In the genomic region with DNA sequence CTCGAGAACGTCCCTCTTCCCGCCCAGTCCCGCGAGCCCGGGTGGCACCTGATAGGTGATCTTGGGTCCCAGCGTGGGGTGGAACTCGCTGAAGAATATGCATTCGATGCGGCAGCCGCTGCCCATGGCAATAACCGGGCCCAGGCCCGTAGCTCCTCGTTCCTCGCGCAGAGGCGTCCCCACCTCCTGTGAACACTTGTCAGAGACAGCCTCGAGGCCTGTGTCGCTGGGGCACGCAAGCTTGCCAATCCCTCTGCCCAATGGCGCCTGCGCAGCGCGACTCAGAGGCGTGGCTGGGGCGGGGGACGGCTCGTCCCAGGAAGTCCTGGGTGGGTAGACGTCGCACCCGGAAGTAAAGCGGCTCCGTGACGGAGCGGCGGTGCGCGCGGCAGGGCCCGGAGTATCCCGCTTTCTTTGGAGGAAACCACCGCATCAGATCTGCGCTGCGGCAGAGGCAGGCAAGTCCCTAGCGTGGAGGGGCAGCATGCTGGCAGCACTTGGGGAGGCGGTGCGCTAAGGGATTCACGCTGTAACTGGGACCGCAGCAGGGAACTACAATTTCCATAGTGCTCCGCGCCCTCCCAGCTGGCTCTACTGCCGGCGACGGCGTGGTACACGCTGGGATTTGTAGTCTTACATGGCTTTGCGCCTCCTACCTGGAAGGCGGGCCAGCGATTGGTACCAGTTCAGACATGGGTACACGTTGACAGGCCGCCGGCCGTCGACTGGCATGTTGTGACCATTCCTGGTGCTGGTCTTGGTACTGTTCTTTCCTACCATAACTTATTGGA, we compare ENCODE assay signal across 8 cellular contexts. TPM values are rescaled to one million over a fixed set of nuclear protein-coding genes. Genes with fewer than 3 reads are reported as not detected.
DNase-seq lines count a peak whose midpoint lies in the region; ATAC-seq and TF ChIP-seq lines count a peak whose summit lies in the region.

A gene with protein sequence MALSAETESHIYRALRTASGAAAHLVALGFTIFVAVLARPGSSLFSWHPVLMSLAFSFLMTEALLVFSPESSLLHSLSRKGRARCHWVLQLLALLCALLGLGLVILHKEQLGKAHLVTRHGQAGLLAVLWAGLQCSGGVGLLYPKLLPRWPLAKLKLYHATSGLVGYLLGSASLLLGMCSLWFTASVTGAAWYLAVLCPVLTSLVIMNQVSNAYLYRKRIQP (plus strand): TSS at position 336 of the 791 bp plus-strand sequence. CDS start 572 bp downstream, outside the sequence.
A gene (minus strand): TSS at position 249 of the 791 bp plus-strand sequence. CDS start 123 bp downstream, at position 126.

- peak within 1 kb of the TSS; percentile 98 for H3K27ac Mint-ChIP-seq in activated CD4-positive, alpha-beta T cell treated with anti-CD3 and anti-CD28 coated beads, Interleukin-2, amount 10 ng/mL, durations not matched to agents 7 days and 5 days

- POLR2A ChIA-PET in activated CD4-positive, alpha-beta T cell treated with anti-CD3 and anti-CD28 coated beads, Interleukin-2, amount 10 ng/mL, durations not matched to agents 7 days and 5 days (lab: Charles Lee), result interaction anchor here (0.7 to 1.5 kb wide), 8 partner anchors 9 to 217 kb away, joined by 3 to 11 read pairs (median 4); a partner anchor contains a TSS

- ATAC-seq in GM19328 (IDR thresholded peaks at IDR 0.05; ENCODE audit: unreplicated experiment) (peak; percentile 92), HG03469 (IDR thresholded peaks at IDR 0.05; ENCODE audit: unreplicated experiment) (peak; percentile 63), left colon (peak; percentile 90)

- no peaks in the 10 kb centered on the region for H3K9me3 Mint-ChIP-seq in activated CD4-positive, alpha-beta T cell treated with anti-CD3 and anti-CD28 coated beads, Interleukin-2, amount 10 ng/mL, durations not matched to agents 7 days and 5 days

- H3K4me3 Mint-ChIP-seq in activated CD4-positive, alpha-beta T cell treated with anti-CD3 and anti-CD28 coated beads, Interleukin-2, amount 10 ng/mL, durations not matched to agents 7 days and 5 days, result peak within 1 kb of the TSS; percentile 94

- H3K36me3 ChIP-seq in BLaER1 treated with 17β-estradiol and CSF1 and Interleukin-3, amounts not matched to agents 10 nM and 100 nM, result peaks cover 29 to 65% (median 57%) of the 10 kb centered on the region in 11 experiments

- H3K9ac ChIP-seq in BLaER1 treated with 17β-estradiol and CSF1 and Interleukin-3, amounts not matched to agents 10 nM and 100 nM, result peak within 1 kb of the TSS; percentile 82 to 91 (median 86)

- H3K4me1 Mint-ChIP-seq in activated CD4-positive, alpha-beta T cell treated with anti-CD3 and anti-CD28 coated beads, Interleukin-2, amount 10 ng/mL, durations not matched to agents 7 days and 5 days, result peaks cover 60% of the 10 kb centered on the region

- peaks cover 35 to 60% (median 47%) of the 10 kb centered on the region in 11 experiments; a peak in 21 of 22 replicates for H4K20me1 ChIP-seq in BLaER1 treated with 17β-estradiol and CSF1 and Interleukin-3, amounts not matched to agents 10 nM and 100 nM

- peak within 1 kb of the TSS; percentile 95 to 99 (median 98) for H3K4me2 ChIP-seq in BLaER1 treated with 17β-estradiol and CSF1 and Interleukin-3, amounts not matched to agents 10 nM and 100 nM

- CTCF ChIA-PET in activated CD4-positive, alpha-beta T cell treated with anti-CD3 and anti-CD28 coated beads, Interleukin-2, amount 10 ng/mL, durations not matched to agents 7 days and 5 days (lab: Charles Lee), result interaction anchor here (0.6 to 7.2 kb wide), 9 partner anchors 9 to 1282 kb away, joined by 3 to 76 read pairs (median 3); a partner anchor contains a TSS

- H3K9me3 ChIP-seq in BLaER1 treated with 17β-estradiol and CSF1 and Interleukin-3, amounts not matched to agents 10 nM and 100 nM (replicated peaks in 1 of 11), result no peaks in the 10 kb centered on the region

- peak; percentile 94 for DNase-seq in NCI-H69 (lab: John Stamatoyannopoulos, UW)
- DNase-seq in activated CD4-positive, alpha-beta T cell treated with anti-CD3 and anti-CD28 coated beads, Interleukin-2, amount 10 ng/mL, durations not matched to agents 7 days and 5 days, result peak; percentile 99
- peak; percentile 97 for DNase-seq in coronary artery (ENCODE audit: low spot score)
- DNase-seq in left colon, result peak; percentile 97 to 98
- DNase-seq in stimulated activated CD4-positive, alpha-beta T cell treated with anti-CD3 and anti-CD28 coated beads, Interleukin-1b, Interleukin-23, amount 100 ng/mL, for 4 hours (ENCODE audit: low read depth in 2 of 2), result peak; percentile 97 to 99

- peaks cover 0 to 8% (median 3%) of the 10 kb centered on the region in 11 experiments; a peak in 8 of 22 replicates for H3K27me3 ChIP-seq in BLaER1 treated with 17β-estradiol and CSF1 and Interleukin-3, amounts not matched to agents 10 nM and 100 nM

- intact Hi-C loops in left colon (cut with DNase I, micrococcal nuclease), result loop anchor here in 1 of 2 donors (10.0 kb wide), 1 partner anchor 204 kb away; no protein-coding TSS in a partner anchor

- no peaks in the 10 kb centered on the region for H3K27me3 Mint-ChIP-seq in activated CD4-positive, alpha-beta T cell treated with anti-CD3 and anti-CD28 coated beads, Interleukin-2, amount 10 ng/mL, durations not matched to agents 7 days and 5 days

- H3K4me3 ChIP-seq in BLaER1 treated with 17β-estradiol and CSF1 and Interleukin-3, amounts not matched to agents 10 nM and 100 nM, result peak within 1 kb of the TSS; percentile 60 to 82 (median 72)
- H3K4me3 ChIP-seq in coronary artery, result peak within 1 kb of the TSS; percentile 73

- TF ChIP-seq CTCF in coronary artery (IDR thresholded peaks at IDR 0.05), result no peak

- peaks cover 38 to 94% (median 74%) of the 10 kb centered on the region in 10 experiments for H3K4me1 ChIP-seq in BLaER1 treated with 17β-estradiol and CSF1 and Interleukin-3, amounts not matched to agents 10 nM and 100 nM

- peaks cover 31% of the 10 kb centered on the region for H3K36me3 Mint-ChIP-seq in activated CD4-positive, alpha-beta T cell treated with anti-CD3 and anti-CD28 coated beads, Interleukin-2, amount 10 ng/mL, durations not matched to agents 7 days and 5 days (ENCODE audit: low read depth)

- H3K27ac ChIP-seq in BLaER1 treated with 17β-estradiol and CSF1 and Interleukin-3, amounts not matched to agents 10 nM and 100 nM, result peak within 1 kb of the TSS; percentile 81 to 93 (median 89)
- H3K27ac ChIP-seq in coronary artery, result peak within 1 kb of the TSS; percentile 80 to 88

RNA-seq across cellular contexts. Expression of the first gene that starts in this region (rescaled TPM):
- total RNA-seq in activated CD4-positive, alpha-beta T cell treated with anti-CD3 and anti-CD28 coated beads, Interleukin-2, amount 10 ng/mL, durations not matched to agents 7 days and 5 days, result 10 to 100 TPM; 35.3 to 40.9 TPM
- 10 to 100 TPM; 35.8 to 36.9 TPM for total RNA-seq in left colon

RNA-seq across cellular contexts. Expression of the second gene that starts in this region (rescaled TPM):
- total RNA-seq in activated CD4-positive, alpha-beta T cell treated with anti-CD3 and anti-CD28 coated beads, Interleukin-2, amount 10 ng/mL, durations not matched to agents 7 days and 5 days, result 10 to 100 TPM; 40.8 to 46.5 TPM
- 10 to 100 TPM; 18.1 to 23.5 TPM for total RNA-seq in left colon

Comparison
In these comparisons a context has a peak if more than half of its experiments do, and no peak if none do; other contexts are left out.
1. Peak in every context shown above with its lines: DNase-seq, ATAC-seq, H3K4me3 ChIP-seq and H3K27ac ChIP-seq.